In the genomic region with DNA sequence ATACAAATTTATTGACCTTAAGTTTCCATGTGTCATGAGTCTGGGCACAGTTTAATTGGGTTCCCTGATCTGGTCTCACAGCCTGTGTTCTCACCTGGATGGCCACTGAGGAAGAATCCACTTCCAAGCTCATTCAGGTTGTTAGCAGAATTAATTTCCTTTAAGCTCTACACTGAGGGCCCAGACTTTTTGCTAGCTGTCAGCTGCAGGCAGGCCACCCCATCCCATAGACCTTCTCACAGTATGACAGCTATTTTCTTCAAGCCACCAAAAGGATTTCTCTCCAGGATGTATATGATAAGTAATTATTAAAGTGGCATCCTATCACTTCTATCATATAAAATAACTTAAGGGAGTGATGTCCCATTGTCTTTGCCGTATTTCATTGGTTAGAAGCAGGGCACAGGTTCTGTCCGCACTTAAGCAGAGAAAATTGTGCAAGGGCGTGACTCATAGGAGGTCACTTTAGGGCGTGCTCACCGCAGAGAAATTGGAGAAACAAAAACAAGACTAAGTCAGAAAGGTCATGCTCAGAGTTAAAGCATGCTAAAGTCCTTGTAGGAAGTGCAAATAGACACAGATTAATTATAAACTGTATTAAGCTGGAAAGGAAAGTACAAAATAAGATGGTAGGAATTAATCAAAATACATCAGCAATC, we compare ENCODE assay signal across 1 cellular context.
A peak's percentile ranks its signal among the peaks of the same experiment; 100 is the strongest.
TF ChIP-seq lines count a peak whose summit lies in the region.

No MANE protein-coding gene starts in this region.

TF ChIP-seq in HepG2, 621 proteins besides CTCF, POLR2A, EP300 and RAD21 (continued from another document and continues in another):
- TF ChIP-seq, protein P1, sequence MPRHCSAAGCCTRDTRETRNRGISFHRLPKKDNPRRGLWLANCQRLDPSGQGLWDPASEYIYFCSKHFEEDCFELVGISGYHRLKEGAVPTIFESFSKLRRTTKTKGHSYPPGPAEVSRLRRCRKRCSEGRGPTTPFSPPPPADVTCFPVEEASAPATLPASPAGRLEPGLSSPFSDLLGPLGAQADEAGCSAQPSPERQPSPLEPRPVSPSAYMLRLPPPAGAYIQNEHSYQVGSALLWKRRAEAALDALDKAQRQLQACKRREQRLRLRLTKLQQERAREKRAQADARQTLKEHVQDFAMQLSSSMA (CRISPR knock-in tag; IDR thresholded peaks at IDR 0.05): no peak
- TF ChIP-seq, protein P2, sequence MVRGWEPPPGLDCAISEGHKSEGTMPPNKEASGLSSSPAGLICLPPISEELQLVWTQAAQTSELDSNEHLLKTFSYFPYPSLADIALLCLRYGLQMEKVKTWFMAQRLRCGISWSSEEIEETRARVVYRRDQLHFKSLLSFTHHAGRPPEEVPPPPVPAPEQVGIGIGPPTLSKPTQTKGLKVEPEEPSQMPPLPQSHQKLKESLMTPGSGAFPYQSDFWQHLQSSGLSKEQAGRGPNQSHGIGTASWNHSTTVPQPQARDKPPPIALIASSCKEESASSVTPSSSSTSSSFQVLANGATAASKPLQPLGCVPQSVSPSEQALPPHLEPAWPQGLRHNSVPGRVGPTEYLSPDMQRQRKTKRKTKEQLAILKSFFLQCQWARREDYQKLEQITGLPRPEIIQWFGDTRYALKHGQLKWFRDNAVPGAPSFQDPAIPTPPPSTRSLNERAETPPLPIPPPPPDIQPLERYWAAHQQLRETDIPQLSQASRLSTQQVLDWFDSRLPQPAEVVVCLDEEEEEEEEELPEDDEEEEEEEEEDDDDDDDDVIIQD (CRISPR knock-in tag; IDR thresholded peaks at IDR 0.05; ENCODE audit: low read depth): peak; percentile 96
- 0 out of 2 replicates have a peak, but pooled peaks have one; percentile 48 for TF ChIP-seq SP140L (CRISPR knock-in tag; IDR thresholded peaks at IDR 0.05; ENCODE audit: borderline replicate concordance)
- TF ChIP-seq, protein P3, sequence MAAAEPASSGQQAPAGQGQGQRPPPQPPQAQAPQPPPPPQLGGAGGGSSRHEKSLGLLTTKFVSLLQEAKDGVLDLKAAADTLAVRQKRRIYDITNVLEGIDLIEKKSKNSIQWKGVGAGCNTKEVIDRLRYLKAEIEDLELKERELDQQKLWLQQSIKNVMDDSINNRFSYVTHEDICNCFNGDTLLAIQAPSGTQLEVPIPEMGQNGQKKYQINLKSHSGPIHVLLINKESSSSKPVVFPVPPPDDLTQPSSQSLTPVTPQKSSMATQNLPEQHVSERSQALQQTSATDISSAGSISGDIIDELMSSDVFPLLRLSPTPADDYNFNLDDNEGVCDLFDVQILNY (CRISPR knock-in tag; conservative IDR thresholded peaks at IDR 0.05): no peak
- no peak for TF ChIP-seq ARNT (IDR thresholded peaks at IDR 0.05)
- TF ChIP-seq NR2C2 (CRISPR knock-in tag; IDR thresholded peaks at IDR 0.05; ENCODE audit: borderline replicate concordance): peak; percentile 71
- TF ChIP-seq CBX5 (CRISPR knock-in tag; IDR thresholded peaks at IDR 0.05; ENCODE audit: borderline replicate concordance): 0 out of 2 replicates have a peak, but pooled peaks have one; percentile 61
- peak; percentile 68; the same call in 1 of the 2 replicates for TF ChIP-seq CBFB (CRISPR knock-in tag; IDR thresholded peaks at IDR 0.05)
- TF ChIP-seq, protein P4, sequence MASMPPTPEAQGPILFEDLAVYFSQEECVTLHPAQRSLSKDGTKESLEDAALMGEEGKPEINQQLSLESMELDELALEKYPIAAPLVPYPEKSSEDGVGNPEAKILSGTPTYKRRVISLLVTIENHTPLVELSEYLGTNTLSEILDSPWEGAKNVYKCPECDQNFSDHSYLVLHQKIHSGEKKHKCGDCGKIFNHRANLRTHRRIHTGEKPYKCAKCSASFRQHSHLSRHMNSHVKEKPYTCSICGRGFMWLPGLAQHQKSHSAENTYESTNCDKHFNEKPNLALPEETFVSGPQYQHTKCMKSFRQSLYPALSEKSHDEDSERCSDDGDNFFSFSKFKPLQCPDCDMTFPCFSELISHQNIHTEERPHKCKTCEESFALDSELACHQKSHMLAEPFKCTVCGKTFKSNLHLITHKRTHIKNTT (CRISPR knock-in tag; IDR thresholded peaks at IDR 0.05): no peak
- TF ChIP-seq, protein P5, sequence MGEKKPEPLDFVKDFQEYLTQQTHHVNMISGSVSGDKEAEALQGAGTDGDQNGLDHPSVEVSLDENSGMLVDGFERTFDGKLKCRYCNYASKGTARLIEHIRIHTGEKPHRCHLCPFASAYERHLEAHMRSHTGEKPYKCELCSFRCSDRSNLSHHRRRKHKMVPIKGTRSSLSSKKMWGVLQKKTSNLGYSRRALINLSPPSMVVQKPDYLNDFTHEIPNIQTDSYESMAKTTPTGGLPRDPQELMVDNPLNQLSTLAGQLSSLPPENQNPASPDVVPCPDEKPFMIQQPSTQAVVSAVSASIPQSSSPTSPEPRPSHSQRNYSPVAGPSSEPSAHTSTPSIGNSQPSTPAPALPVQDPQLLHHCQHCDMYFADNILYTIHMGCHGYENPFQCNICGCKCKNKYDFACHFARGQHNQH (CRISPR knock-in tag; IDR thresholded peaks at IDR 0.05): peak; percentile 57; the same call in 1 of the 2 replicates
- peak; percentile 91 for TF ChIP-seq NR2F2 (IDR thresholded peaks at IDR 0.05; ENCODE audit: borderline replicate concordance, low read depth)
- TF ChIP-seq ZNF644 (CRISPR knock-in tag; IDR thresholded peaks at IDR 0.05; ENCODE audit: low read depth): peak; percentile 65; the same call in 1 of the 2 replicates
- peak; percentile 76; the same call in 1 of the 2 replicates for TF ChIP-seq SP5 (CRISPR knock-in tag; IDR thresholded peaks at IDR 0.05; ENCODE audit: borderline replicate concordance, low read depth)
- TF ChIP-seq ZNF670 (CRISPR knock-in tag; IDR thresholded peaks at IDR 0.05; ENCODE audit: borderline replicate concordance): peak; percentile 65; the same call in 1 of the 2 replicates
- peak; percentile 27; the same call in 1 of the 2 replicates for TF ChIP-seq ZMYM3 (CRISPR knock-in tag; IDR thresholded peaks at IDR 0.05)
- TF ChIP-seq TEAD3 (CRISPR knock-in tag; optimal IDR thresholded peaks at IDR 0.05; ENCODE audit: borderline replicate concordance): peak; percentile 63
- TF ChIP-seq KMT2B (CRISPR knock-in tag; IDR thresholded peaks at IDR 0.05): peak; percentile 53; the same call in 1 of the 2 replicates
- no peak for TF ChIP-seq ZNF121 (CRISPR knock-in tag; IDR thresholded peaks at IDR 0.05)
- TF ChIP-seq ERF (CRISPR knock-in tag; IDR thresholded peaks at IDR 0.05): 0 out of 2 replicates have a peak, but pooled peaks have one; percentile 41
- TF ChIP-seq THAP11 (CRISPR knock-in tag; IDR thresholded peaks at IDR 0.05): peak; percentile 51; the same call in 1 of the 2 replicates
- TF ChIP-seq NR2F6 (IDR thresholded peaks at IDR 0.05): peak; percentile 95
- TF ChIP-seq NR2F6 (CRISPR knock-in tag; IDR thresholded peaks at IDR 0.05): peak; percentile 96
- TF ChIP-seq CREB1 (IDR thresholded peaks at IDR 0.05): peak; percentile 42; the same call in 1 of the 2 replicates
- TF ChIP-seq CREB1 (CRISPR knock-in tag; IDR thresholded peaks at IDR 0.05): peak; percentile 62
- TF ChIP-seq TBP (CRISPR knock-in tag; IDR thresholded peaks at IDR 0.05): no peak
- peak; percentile 91 for TF ChIP-seq MED1 (CRISPR knock-in tag; IDR thresholded peaks at IDR 0.05)
- no peak for TF ChIP-seq NFE2L1 (CRISPR knock-in tag; IDR thresholded peaks at IDR 0.05; ENCODE audit: borderline replicate concordance)
- TF ChIP-seq, protein P6, sequence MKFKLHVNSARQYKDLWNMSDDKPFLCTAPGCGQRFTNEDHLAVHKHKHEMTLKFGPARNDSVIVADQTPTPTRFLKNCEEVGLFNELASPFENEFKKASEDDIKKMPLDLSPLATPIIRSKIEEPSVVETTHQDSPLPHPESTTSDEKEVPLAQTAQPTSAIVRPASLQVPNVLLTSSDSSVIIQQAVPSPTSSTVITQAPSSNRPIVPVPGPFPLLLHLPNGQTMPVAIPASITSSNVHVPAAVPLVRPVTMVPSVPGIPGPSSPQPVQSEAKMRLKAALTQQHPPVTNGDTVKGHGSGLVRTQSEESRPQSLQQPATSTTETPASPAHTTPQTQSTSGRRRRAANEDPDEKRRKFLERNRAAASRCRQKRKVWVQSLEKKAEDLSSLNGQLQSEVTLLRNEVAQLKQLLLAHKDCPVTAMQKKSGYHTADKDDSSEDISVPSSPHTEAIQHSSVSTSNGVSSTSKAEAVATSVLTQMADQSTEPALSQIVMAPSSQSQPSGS (CRISPR knock-in tag; IDR thresholded peaks at IDR 0.05): 0 out of 2 replicates have a peak, but pooled peaks have one; percentile 50
- TF ChIP-seq ZNF746 (CRISPR knock-in tag; IDR thresholded peaks at IDR 0.05): no peak
- TF ChIP-seq ZNF782 (CRISPR knock-in tag; IDR thresholded peaks at IDR 0.05; ENCODE audit: borderline replicate concordance): no peak
- TF ChIP-seq ZNF124 (CRISPR knock-in tag; IDR thresholded peaks at IDR 0.05): 0 out of 2 replicates have a peak, but pooled peaks have one; percentile 33
- TF ChIP-seq JUN (CRISPR knock-in tag; IDR thresholded peaks at IDR 0.05): peak; percentile 94; the same call in 1 of the 2 replicates
- TF ChIP-seq MED13 (CRISPR knock-in tag; IDR thresholded peaks at IDR 0.05): no peak
- TF ChIP-seq ELF3 (CRISPR knock-in tag; IDR thresholded peaks at IDR 0.05): peak; percentile 89
- peak; percentile 95 for TF ChIP-seq CEBPG (CRISPR knock-in tag; IDR thresholded peaks at IDR 0.05)
- peak; percentile 77; the same call in 1 of the 2 replicates for TF ChIP-seq SMAD3 (CRISPR knock-in tag; IDR thresholded peaks at IDR 0.05)
- TF ChIP-seq ZNF292 (CRISPR knock-in tag; IDR thresholded peaks at IDR 0.05; ENCODE audit: borderline replicate concordance, low read depth): peak; percentile 60; the same call in 1 of the 2 replicates
- no peak for TF ChIP-seq FOXK2 (IDR thresholded peaks at IDR 0.05)
- TF ChIP-seq, protein P7, sequence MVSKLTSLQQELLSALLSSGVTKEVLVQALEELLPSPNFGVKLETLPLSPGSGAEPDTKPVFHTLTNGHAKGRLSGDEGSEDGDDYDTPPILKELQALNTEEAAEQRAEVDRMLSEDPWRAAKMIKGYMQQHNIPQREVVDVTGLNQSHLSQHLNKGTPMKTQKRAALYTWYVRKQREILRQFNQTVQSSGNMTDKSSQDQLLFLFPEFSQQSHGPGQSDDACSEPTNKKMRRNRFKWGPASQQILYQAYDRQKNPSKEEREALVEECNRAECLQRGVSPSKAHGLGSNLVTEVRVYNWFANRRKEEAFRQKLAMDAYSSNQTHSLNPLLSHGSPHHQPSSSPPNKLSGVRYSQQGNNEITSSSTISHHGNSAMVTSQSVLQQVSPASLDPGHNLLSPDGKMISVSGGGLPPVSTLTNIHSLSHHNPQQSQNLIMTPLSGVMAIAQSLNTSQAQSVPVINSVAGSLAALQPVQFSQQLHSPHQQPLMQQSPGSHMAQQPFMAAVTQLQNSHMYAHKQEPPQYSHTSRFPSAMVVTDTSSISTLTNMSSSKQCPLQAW (CRISPR knock-in tag; IDR thresholded peaks at IDR 0.05): peak; percentile 71; the same call in 1 of the 2 replicates
- peak; percentile 98 for TF ChIP-seq FOSL1 (CRISPR knock-in tag; IDR thresholded peaks at IDR 0.05; ENCODE audit: borderline replicate concordance)
- no peak for TF ChIP-seq SRY (CRISPR knock-in tag; IDR thresholded peaks at IDR 0.05)
- TF ChIP-seq HNRNPL (IDR thresholded peaks at IDR 0.05; ENCODE audit: low read depth, low read length): no peak
- TF ChIP-seq, protein P8, sequence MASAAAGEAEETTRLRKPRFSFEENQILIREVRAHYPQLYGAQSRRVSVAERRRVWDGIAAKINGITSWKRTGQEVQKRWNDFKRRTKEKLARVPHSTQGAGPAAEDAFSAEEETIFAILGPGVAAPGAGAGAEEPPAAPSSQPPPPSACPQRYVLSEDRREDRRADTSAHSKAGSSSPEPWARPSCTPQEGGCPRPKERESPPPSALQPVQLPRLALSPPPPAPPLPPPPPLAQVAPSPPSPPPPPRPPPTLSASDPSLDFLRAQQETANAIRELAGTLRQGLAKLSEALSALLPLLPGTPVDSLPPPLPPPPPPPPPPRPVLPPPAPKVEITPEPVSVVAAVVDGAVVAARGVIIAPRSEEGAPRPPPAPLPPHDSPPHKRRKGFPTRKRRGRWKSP (CRISPR knock-in tag; IDR thresholded peaks at IDR 0.05): peak; percentile 46; the same call in 1 of the 2 replicates
- TF ChIP-seq, protein P9, sequence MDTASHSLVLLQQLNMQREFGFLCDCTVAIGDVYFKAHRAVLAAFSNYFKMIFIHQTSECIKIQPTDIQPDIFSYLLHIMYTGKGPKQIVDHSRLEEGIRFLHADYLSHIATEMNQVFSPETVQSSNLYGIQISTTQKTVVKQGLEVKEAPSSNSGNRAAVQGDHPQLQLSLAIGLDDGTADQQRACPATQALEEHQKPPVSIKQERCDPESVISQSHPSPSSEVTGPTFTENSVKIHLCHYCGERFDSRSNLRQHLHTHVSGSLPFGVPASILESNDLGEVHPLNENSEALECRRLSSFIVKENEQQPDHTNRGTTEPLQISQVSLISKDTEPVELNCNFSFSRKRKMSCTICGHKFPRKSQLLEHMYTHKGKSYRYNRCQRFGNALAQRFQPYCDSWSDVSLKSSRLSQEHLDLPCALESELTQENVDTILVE (CRISPR knock-in tag; IDR thresholded peaks at IDR 0.05): peak; percentile 71
- no peak for TF ChIP-seq RBM39 (IDR thresholded peaks at IDR 0.05; ENCODE audit: low read depth, low read length, poor library complexity, severe bottlenecking)
- TF ChIP-seq, protein P10, sequence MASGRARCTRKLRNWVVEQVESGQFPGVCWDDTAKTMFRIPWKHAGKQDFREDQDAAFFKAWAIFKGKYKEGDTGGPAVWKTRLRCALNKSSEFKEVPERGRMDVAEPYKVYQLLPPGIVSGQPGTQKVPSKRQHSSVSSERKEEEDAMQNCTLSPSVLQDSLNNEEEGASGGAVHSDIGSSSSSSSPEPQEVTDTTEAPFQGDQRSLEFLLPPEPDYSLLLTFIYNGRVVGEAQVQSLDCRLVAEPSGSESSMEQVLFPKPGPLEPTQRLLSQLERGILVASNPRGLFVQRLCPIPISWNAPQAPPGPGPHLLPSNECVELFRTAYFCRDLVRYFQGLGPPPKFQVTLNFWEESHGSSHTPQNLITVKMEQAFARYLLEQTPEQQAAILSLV (CRISPR knock-in tag; IDR thresholded peaks at IDR 0.05; ENCODE audit: borderline replicate concordance): no peak
- TF ChIP-seq FOXJ3 (CRISPR knock-in tag; IDR thresholded peaks at IDR 0.05; ENCODE audit: borderline replicate concordance): peak; percentile 64; the same call in 1 of the 2 replicates
- TF ChIP-seq, protein P11, sequence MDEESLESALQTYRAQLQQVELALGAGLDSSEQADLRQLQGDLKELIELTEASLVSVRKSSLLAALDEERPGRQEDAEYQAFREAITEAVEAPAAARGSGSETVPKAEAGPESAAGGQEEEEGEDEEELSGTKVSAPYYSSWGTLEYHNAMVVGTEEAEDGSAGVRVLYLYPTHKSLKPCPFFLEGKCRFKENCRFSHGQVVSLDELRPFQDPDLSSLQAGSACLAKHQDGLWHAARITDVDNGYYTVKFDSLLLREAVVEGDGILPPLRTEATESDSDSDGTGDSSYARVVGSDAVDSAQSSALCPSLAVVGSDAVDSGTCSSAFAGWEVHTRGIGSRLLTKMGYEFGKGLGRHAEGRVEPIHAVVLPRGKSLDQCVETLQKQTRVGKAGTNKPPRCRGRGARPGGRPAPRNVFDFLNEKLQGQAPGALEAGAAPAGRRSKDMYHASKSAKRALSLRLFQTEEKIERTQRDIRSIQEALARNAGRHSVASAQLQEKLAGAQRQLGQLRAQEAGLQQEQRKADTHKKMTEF (CRISPR knock-in tag; IDR thresholded peaks at IDR 0.05): peak; percentile 76
- peak; percentile 91 for TF ChIP-seq BCL6 (CRISPR knock-in tag; IDR thresholded peaks at IDR 0.05)
- peak; percentile 62; the same call in 1 of the 2 replicates for TF ChIP-seq KDM6A (CRISPR knock-in tag; IDR thresholded peaks at IDR 0.05; ENCODE audit: low read depth)
- TF ChIP-seq, protein P12, sequence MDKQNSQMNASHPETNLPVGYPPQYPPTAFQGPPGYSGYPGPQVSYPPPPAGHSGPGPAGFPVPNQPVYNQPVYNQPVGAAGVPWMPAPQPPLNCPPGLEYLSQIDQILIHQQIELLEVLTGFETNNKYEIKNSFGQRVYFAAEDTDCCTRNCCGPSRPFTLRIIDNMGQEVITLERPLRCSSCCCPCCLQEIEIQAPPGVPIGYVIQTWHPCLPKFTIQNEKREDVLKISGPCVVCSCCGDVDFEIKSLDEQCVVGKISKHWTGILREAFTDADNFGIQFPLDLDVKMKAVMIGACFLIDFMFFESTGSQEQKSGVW (CRISPR knock-in tag; IDR thresholded peaks at IDR 0.05; ENCODE audit: borderline replicate concordance): no peak
